ENCODE assay signal across 1 cellular context in the genomic region with DNA sequence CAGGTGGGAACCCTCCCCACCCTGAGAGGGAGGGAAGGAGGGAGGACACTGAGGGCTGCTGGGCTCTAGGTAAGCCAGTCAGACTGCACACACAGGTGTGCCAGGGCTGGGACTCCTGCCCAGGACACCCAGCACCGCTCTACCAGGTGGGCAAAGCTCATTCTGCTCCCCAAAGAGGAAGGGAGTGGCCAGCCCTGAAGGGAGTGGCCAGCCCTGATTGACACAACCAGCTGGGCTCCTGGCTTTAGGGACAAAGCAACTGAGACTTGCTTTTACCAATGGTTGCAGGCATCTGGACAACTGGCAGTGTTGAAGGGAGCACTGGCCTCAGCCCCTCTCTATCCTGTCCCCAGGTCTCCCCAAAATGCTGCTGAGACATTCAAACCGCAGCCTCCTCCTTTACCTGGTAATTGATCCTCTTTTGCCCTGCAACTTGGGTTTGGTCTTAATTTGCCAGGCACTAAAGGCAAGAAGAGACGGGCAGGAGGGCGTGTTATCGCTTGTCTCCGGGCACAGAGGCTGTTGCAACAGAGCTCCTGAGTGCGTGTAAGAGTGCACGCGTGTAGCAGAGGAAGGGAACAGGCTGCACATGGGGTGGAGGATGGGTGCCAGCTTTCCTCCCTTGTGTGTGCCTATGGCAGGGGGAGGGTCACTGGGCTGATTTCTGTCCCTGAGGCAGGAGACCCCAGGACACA.
TF ChIP-seq lines count a peak whose summit lies in the region.

No MANE protein-coding gene starts in this region.

TF ChIP-seq in H1, 55 proteins besides CTCF, POLR2A, EP300 and RAD21 (continued from another document):
- TF ChIP-seq EGR1 (IDR thresholded peaks at IDR 0.05; ENCODE audit: borderline replicate concordance, low read depth, low read length) (no peak), EZH2 (IDR thresholded peaks at IDR 0.05; ENCODE audit: low read depth, low read length, severe bottlenecking) (no peak), POLR2AphosphoS5 (IDR thresholded peaks at IDR 0.05; ENCODE audit: low read depth, low read length) (no peak), SRF (IDR thresholded peaks at IDR 0.05; ENCODE audit: low read depth, low read length) (no peak)
- TF ChIP-seq, protein P1, sequence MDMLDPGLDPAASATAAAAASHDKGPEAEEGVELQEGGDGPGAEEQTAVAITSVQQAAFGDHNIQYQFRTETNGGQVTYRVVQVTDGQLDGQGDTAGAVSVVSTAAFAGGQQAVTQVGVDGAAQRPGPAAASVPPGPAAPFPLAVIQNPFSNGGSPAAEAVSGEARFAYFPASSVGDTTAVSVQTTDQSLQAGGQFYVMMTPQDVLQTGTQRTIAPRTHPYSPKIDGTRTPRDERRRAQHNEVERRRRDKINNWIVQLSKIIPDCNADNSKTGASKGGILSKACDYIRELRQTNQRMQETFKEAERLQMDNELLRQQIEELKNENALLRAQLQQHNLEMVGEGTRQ (IDR thresholded peaks at IDR 0.05; ENCODE audit: low read length): no peak
